ENCODE assay signal across 11 cellular contexts in the genomic region with DNA sequence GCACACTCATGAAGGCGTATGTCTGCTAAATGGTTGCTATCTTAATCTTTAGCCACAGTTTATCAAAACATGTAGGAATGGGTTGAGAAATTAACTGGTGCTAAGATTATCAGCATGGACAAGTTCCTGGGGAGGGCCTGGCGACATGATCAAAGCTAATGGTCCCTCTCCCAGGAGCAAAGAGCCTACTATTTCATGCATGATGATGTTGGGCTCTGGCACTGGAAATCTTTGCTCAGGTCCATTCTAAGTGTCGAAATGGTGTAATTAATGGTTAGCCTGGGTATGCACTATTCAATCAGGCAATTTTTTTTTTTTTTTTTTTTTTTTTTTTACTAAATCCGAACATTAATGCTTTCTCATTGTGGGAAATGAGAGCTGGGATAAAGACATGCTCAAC.
A peak's percentile ranks its signal among the peaks of the same experiment; 100 is the strongest.
DNase-seq lines count a peak whose midpoint lies in the region; ATAC-seq and TF ChIP-seq lines count a peak whose summit lies in the region.
"Had no signal": no experiment of that assay in that cellular context is flagged by ENCODE, and none has a peak within 500 bp of the region (broad histone marks: within the 10 kb centered on the region; RNA-seq: fewer than 3 reads in every experiment).

No MANE protein-coding gene starts in this region.

- H3K4me1 ChIP-seq in cardiac muscle cell (ENCODE audit: low read depth) (peaks cover 31% of the 10 kb centered on the region), mucosa of stomach (ENCODE audit: control insufficient read depth, insufficient read depth, low read length) (peaks cover 56% of the 10 kb centered on the region), transverse colon (peaks cover 79 to 100% (median 88%) of the 10 kb centered on the region in 4 donors)
- H3K4me1 ChIP-seq: BE2C had no signal

- in situ Hi-C loops in transverse colon (cut with MboI; ENCODE audit: low pct_ligation_motif_present in 1 of 4, low pct_unique_long_range_greater_than_20kb in 1 of 4, low sequenced_read_pairs in 3 of 4), result no loop called here

- peak overlapping the region; percentile 32 for H3K9ac ChIP-seq in mucosa of stomach (ENCODE audit: low read length)

- no peak overlapping the region for H3K4me3 ChIP-seq in cardiac muscle cell
- no peak overlapping the region for H3K4me3 ChIP-seq in mucosa of stomach (ENCODE audit: low read length)
- no peak overlapping the region for H3K4me3 ChIP-seq in transverse colon

- no peak for TF ChIP-seq CTCF in cardiac muscle cell (IDR thresholded peaks at IDR 0.05; ENCODE audit: low read depth, low read length)
- TF ChIP-seq CTCF in chondrocyte (IDR thresholded peaks at IDR 0.05), result no peak
- no peak for TF ChIP-seq CTCF in transverse colon (IDR thresholded peaks at IDR 0.05)

- no peaks in the 10 kb centered on the region for H3K9me3 Mint-ChIP-seq in chondrocyte (ENCODE audit: low read depth)
- no peaks in the 10 kb centered on the region for H3K9me3 Mint-ChIP-seq in natural killer cell treated with Interleukin-12 subunit alpha and Interleukin-12 subunit beta and Interleukin-15 and Interleukin-18, amount 100 ng/mL, for 72 hours
- H3K9me3 Mint-ChIP-seq: activated CD8-positive, alpha-beta T cell treated with anti-CD3 and anti-CD28 coated beads for 36 hours had no signal

- H3K9me3 ChIP-seq in cardiac muscle cell (ENCODE audit: low read depth) (no peaks in the 10 kb centered on the region), mucosa of stomach (ENCODE audit: control insufficient read depth, low read length) (no peaks in the 10 kb centered on the region), transverse colon (no peaks in the 10 kb centered on the region)
- H3K9me3 ChIP-seq: BE2C had no signal

- H3K27ac Mint-ChIP-seq in chondrocyte (ENCODE audit: unreplicated experiment), result peak overlapping the region; percentile 75
- peak overlapping the region in 1 of 2 donors; percentile 37 for H3K27ac Mint-ChIP-seq in natural killer cell treated with Interleukin-12 subunit alpha and Interleukin-12 subunit beta and Interleukin-15 and Interleukin-18, amount 100 ng/mL, for 72 hours

- no peak for TF ChIP-seq POLR2A in transverse colon (IDR thresholded peaks at IDR 0.05)

- ATAC-seq in left cardiac atrium, result no peak
- no peak for ATAC-seq in natural killer cell treated with Interleukin-12 subunit alpha and Interleukin-12 subunit beta and Interleukin-15 and Interleukin-18, amount 100 ng/mL, for 72 hours
- ATAC-seq in HG02870 (IDR thresholded peaks at IDR 0.05; ENCODE audit: unreplicated experiment), result no peak

- H3K36me3 Mint-ChIP-seq in chondrocyte (ENCODE audit: low read depth), result peaks cover 8% of the 10 kb centered on the region
- H3K36me3 Mint-ChIP-seq in natural killer cell treated with Interleukin-12 subunit alpha and Interleukin-12 subunit beta and Interleukin-15 and Interleukin-18, amount 100 ng/mL, for 72 hours, result peaks cover 4% of the 10 kb centered on the region

- intact Hi-C loops in left cardiac atrium (cut with DNase I), result loop anchor here (5.0 kb wide), 1 partner anchor 37 kb away; no protein-coding TSS in a partner anchor
- intact Hi-C loops in transverse colon (cut with DNase I; ENCODE audit: low total_unique reads), result loop anchor here (5.0 kb wide), 1 partner anchor 37 kb away; no protein-coding TSS in a partner anchor

- DNase-seq in cardiac muscle cell (ENCODE audit: low read depth in 1 of 2, low spot score in 1 of 2), result no peak
- DNase-seq in left cardiac atrium, result no peak
- DNase-seq in chondrocyte (ENCODE audit: low spot score), result no peak
- no peak for DNase-seq in transverse colon
- no peak for DNase-seq in GM03348 (ENCODE audit: low spot score)
- no peak for DNase-seq in natural killer cell treated with Interleukin-12 subunit alpha and Interleukin-12 subunit beta and Interleukin-15 and Interleukin-18, amount 100 ng/mL, for 72 hours (ENCODE audit: low spot score)
- DNase-seq: activated CD8-positive, alpha-beta T cell treated with anti-CD3 and anti-CD28 coated beads for 36 hours; BE2C; KG1 had no signal

- H3K36me3 ChIP-seq in cardiac muscle cell (no peaks in the 10 kb centered on the region), mucosa of stomach (ENCODE audit: control insufficient read depth, insufficient read depth, low read length) (no peaks in the 10 kb centered on the region), transverse colon (peaks cover 0 to 10% (median 0%) of the 10 kb centered on the region in 4 donors)
- H3K36me3 ChIP-seq: BE2C had no signal

- H3K27me3 ChIP-seq in cardiac muscle cell, result no peaks in the 10 kb centered on the region
- H3K27me3 ChIP-seq in mucosa of stomach (ENCODE audit: control insufficient read depth, insufficient read depth, low read length), result no peaks in the 10 kb centered on the region
- H3K27me3 ChIP-seq in transverse colon, result no peaks in the 10 kb centered on the region
- H3K27me3 ChIP-seq: BE2C had no signal

- 67 to 79% methylated on average over 3 to 4 of the region's 4 CpGs for WGBS in transverse colon (ENCODE audit: low coverage in 1 of 2), 2 donors

- H3K27ac ChIP-seq in cardiac muscle cell (peak overlapping the region; percentile 50), transverse colon (peak overlapping the region; percentile 91 to 99 (median 98))

- no peaks in the 10 kb centered on the region for H3K27me3 Mint-ChIP-seq in chondrocyte (ENCODE audit: low read depth)
- peaks cover 0 to 2% of the 10 kb centered on the region in 2 donors for H3K27me3 Mint-ChIP-seq in natural killer cell treated with Interleukin-12 subunit alpha and Interleukin-12 subunit beta and Interleukin-15 and Interleukin-18, amount 100 ng/mL, for 72 hours
- H3K27me3 Mint-ChIP-seq: activated CD8-positive, alpha-beta T cell treated with anti-CD3 and anti-CD28 coated beads for 36 hours had no signal

- peaks cover 64% of the 10 kb centered on the region for H3K4me1 Mint-ChIP-seq in chondrocyte (ENCODE audit: low read depth)
- H3K4me1 Mint-ChIP-seq in natural killer cell treated with Interleukin-12 subunit alpha and Interleukin-12 subunit beta and Interleukin-15 and Interleukin-18, amount 100 ng/mL, for 72 hours (ENCODE audit: low read depth in 2 of 2), result peaks cover 20% of the 10 kb centered on the region in 2 donors

- H3K4me3 Mint-ChIP-seq in chondrocyte (ENCODE audit: unreplicated experiment), result no peak overlapping the region
- H3K4me3 Mint-ChIP-seq in natural killer cell treated with Interleukin-12 subunit alpha and Interleukin-12 subunit beta and Interleukin-15 and Interleukin-18, amount 100 ng/mL, for 72 hours, result no peak overlapping the region
- H3K4me3 Mint-ChIP-seq: activated CD8-positive, alpha-beta T cell treated with anti-CD3 and anti-CD28 coated beads for 36 hours had no signal

- TF ChIP-seq EP300 in transverse colon (IDR thresholded peaks at IDR 0.05; ENCODE audit: low read depth), result no peak
